In the genomic region with DNA sequence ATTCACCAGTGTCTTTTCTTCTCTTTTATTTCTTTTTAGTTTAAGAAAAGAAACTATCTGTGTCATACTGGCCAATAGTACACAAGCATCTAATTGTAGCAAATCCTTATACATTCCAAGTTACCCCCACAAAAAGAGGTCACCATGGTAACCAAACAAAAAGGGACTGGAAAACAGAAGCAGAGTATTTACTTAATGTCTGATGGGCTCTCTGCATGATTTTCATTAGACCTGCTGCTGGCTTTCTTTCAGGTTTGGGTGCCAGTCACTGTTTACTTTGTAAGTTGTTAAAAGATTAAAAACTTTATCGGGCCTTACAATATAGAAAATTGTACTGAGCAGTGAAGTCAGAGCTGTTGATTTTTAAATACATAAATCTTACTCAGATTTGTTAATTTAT, we compare ENCODE assay signal across 20 cellular contexts.
A peak's percentile ranks its signal among the peaks of the same experiment; 100 is the strongest.
DNase-seq lines count a peak whose midpoint lies in the region; ATAC-seq and TF ChIP-seq lines count a peak whose summit lies in the region.
"Had no signal": no experiment of that assay in that cellular context is flagged by ENCODE, and none has a peak within 500 bp of the region (broad histone marks: within the 10 kb centered on the region; RNA-seq: fewer than 3 reads in every experiment).

No MANE protein-coding gene starts in this region.

- peaks cover 0 to 6% (median 0%) of the 10 kb centered on the region in 7 donors for H3K4me1 Mint-ChIP-seq in naive thymus-derived CD4-positive, alpha-beta T cell
- H3K4me1 Mint-ChIP-seq: activated CD8-positive, alpha-beta memory T cell treated with anti-CD3 and anti-CD28 coated beads, Interleukin-2, amount 10 ng/mL, durations not matched to agents 7 days and 5 days; IgD-negative memory B cell; stimulated activated naive B cell treated with anti-CD40 and anti-IgM and Interleukin-4, amounts not matched to agents 10 μg/mL and 1 μg/mL and 100 μg/mL, for 72 hours had no signal

- POLR2A ChIA-PET in naive thymus-derived CD4-positive, alpha-beta T cell (lab: Charles Lee) = no interaction called here

- H3K4me3 Mint-ChIP-seq in naive thymus-derived CD4-positive, alpha-beta T cell = no peak overlapping the region
- H3K4me3 Mint-ChIP-seq: activated CD8-positive, alpha-beta memory T cell treated with anti-CD3 and anti-CD28 coated beads, Interleukin-2, amount 10 ng/mL, durations not matched to agents 7 days and 5 days; IgD-negative memory B cell; stimulated activated naive B cell treated with anti-CD40 and anti-IgM and Interleukin-4, amounts not matched to agents 10 μg/mL and 1 μg/mL and 100 μg/mL, for 72 hours; WTC11 had no signal

- H3K9me3 ChIP-seq in mucosa of descending colon (no peaks in the 10 kb centered on the region), WERI-Rb-1 (ENCODE audit: severe bottlenecking) (no peaks in the 10 kb centered on the region)
- H3K9me3 ChIP-seq in naive thymus-derived CD4-positive, alpha-beta T cell (ENCODE audit: control insufficient read depth in 2 of 3, low read length in 3 of 3) = no peaks in the 10 kb centered on the region
- H3K9me3 ChIP-seq: vagina had no signal

- TF ChIP-seq CTCF in astrocyte of the spinal cord (IDR thresholded peaks at IDR 0.05; ENCODE audit: low read depth, low read length) = no peak
- TF ChIP-seq CTCF in mucosa of descending colon (IDR thresholded peaks at IDR 0.05) = no peak
- TF ChIP-seq CTCF in WERI-Rb-1 (IDR thresholded peaks at IDR 0.05; ENCODE audit: low read depth, low read length) = no peak

- no peak overlapping the region for H3K27ac ChIP-seq in WERI-Rb-1
- no peak overlapping the region for H3K27ac ChIP-seq in naive thymus-derived CD4-positive, alpha-beta T cell (ENCODE audit: low read depth, low read length)
- H3K27ac ChIP-seq: BLaER1, cardiac muscle cell, vagina had no signal

- peaks cover 0 to 11% (median 0%) of the 10 kb centered on the region in 5 donors for H3K27me3 Mint-ChIP-seq in naive thymus-derived CD4-positive, alpha-beta T cell

- peak; percentile 52 for ATAC-seq in mucosa of descending colon
- ATAC-seq in HG03280 (IDR thresholded peaks at IDR 0.05; ENCODE audit: unreplicated experiment) = no peak
- no peak for ATAC-seq in naive thymus-derived CD4-positive, alpha-beta T cell
- ATAC-seq: activated CD8-positive, alpha-beta memory T cell treated with anti-CD3 and anti-CD28 coated beads, Interleukin-2, amount 10 ng/mL, durations not matched to agents 7 days and 5 days; GM12878; stimulated activated naive B cell treated with anti-CD40 and anti-IgM and Interleukin-4, amounts not matched to agents 10 μg/mL and 1 μg/mL and 100 μg/mL, for 72 hours; WTC11 had no signal

- CTCF ChIA-PET in naive thymus-derived CD4-positive, alpha-beta T cell (lab: Charles Lee) = no interaction called here

- H3K4me3 ChIP-seq in astrocyte of the spinal cord (ENCODE audit: low read depth, low read length) = no peak overlapping the region
- no peak overlapping the region for H3K4me3 ChIP-seq in mucosa of descending colon
- no peak overlapping the region for H3K4me3 ChIP-seq in WERI-Rb-1 (ENCODE audit: low read depth, low read length)
- no peak overlapping the region for H3K4me3 ChIP-seq in naive thymus-derived CD4-positive, alpha-beta T cell (ENCODE audit: low read length)
- H3K4me3 ChIP-seq: BLaER1, cardiac muscle cell, GM12878, vagina had no signal

- H3K9me3 Mint-ChIP-seq in naive thymus-derived CD4-positive, alpha-beta T cell = no peaks in the 10 kb centered on the region
- H3K9me3 Mint-ChIP-seq: IgD-negative memory B cell, WTC11 had no signal

- H3K36me3 ChIP-seq in mucosa of descending colon (ENCODE audit: low read depth) (no peaks in the 10 kb centered on the region), WERI-Rb-1 (no peaks in the 10 kb centered on the region)
- no peaks in the 10 kb centered on the region for H3K36me3 ChIP-seq in naive thymus-derived CD4-positive, alpha-beta T cell (ENCODE audit: control insufficient read depth in 2 of 3, insufficient read depth in 3 of 3, low read length in 3 of 3)
- H3K36me3 ChIP-seq: BLaER1, cardiac muscle cell, vagina had no signal

- DNase-seq in H4 (ENCODE audit: low spot score) (peak; percentile 9), NCI-H2029 treated with DMSO at 0.1 percent for 48 hours (lab: John Stamatoyannopoulos, UW) (peak; percentile 100), astrocyte of the spinal cord (ENCODE audit: low read depth, low spot score) (peak; percentile 19), mucosa of descending colon (no peak), WERI-Rb-1 (no peak), NOMO-1 treated with DMSO at 0.1 percent for 48 hours (lab: John Stamatoyannopoulos, UW; ENCODE audit: unreplicated experiment) (no peak)
- DNase-seq in naive thymus-derived CD4-positive, alpha-beta T cell = no peak
- DNase-seq: activated CD8-positive, alpha-beta memory T cell treated with anti-CD3 and anti-CD28 coated beads, Interleukin-2, amount 10 ng/mL, durations not matched to agents 7 days and 5 days; activated naive CD4-positive, alpha-beta T cell; glutamatergic neuron; kidney; NCI-H187 treated with DMSO at 0.1 percent for 48 hours; stimulated activated naive B cell treated with anti-CD40 and anti-IgM and Interleukin-4, amounts not matched to agents 10 μg/mL and 1 μg/mL and 100 μg/mL, for 72 hours had no signal

- no peak overlapping the region for H3K27ac Mint-ChIP-seq in naive thymus-derived CD4-positive, alpha-beta T cell
- H3K27ac Mint-ChIP-seq: activated CD8-positive, alpha-beta memory T cell treated with anti-CD3 and anti-CD28 coated beads, Interleukin-2, amount 10 ng/mL, durations not matched to agents 7 days and 5 days; IgD-negative memory B cell; stimulated activated naive B cell treated with anti-CD40 and anti-IgM and Interleukin-4, amounts not matched to agents 10 μg/mL and 1 μg/mL and 100 μg/mL, for 72 hours; WTC11 had no signal

- intact Hi-C loops in mucosa of descending colon (cut with DNase I, micrococcal nuclease) = no loop called here
- intact Hi-C loops in naive thymus-derived CD4-positive, alpha-beta T cell (cut with micrococcal nuclease) = no loop called here

- no peaks in the 10 kb centered on the region for H3K36me3 Mint-ChIP-seq in naive thymus-derived CD4-positive, alpha-beta T cell
- H3K36me3 Mint-ChIP-seq: activated CD8-positive, alpha-beta memory T cell treated with anti-CD3 and anti-CD28 coated beads, Interleukin-2, amount 10 ng/mL, durations not matched to agents 7 days and 5 days; IgD-negative memory B cell; stimulated activated naive B cell treated with anti-CD40 and anti-IgM and Interleukin-4, amounts not matched to agents 10 μg/mL and 1 μg/mL and 100 μg/mL, for 72 hours; WTC11 had no signal

- H3K4me1 ChIP-seq in mucosa of descending colon (ENCODE audit: low read depth) = no peaks in the 10 kb centered on the region
- H3K4me1 ChIP-seq in naive thymus-derived CD4-positive, alpha-beta T cell (ENCODE audit: control insufficient read depth in 2 of 2, insufficient read depth in 2 of 2, low read length in 2 of 2) = no peaks in the 10 kb centered on the region
- H3K4me1 ChIP-seq: BLaER1, vagina had no signal

- peaks cover 47% of the 10 kb centered on the region for H3K27me3 ChIP-seq in WERI-Rb-1 (ENCODE audit: insufficient read depth, low read depth, severe bottlenecking)
- no peaks in the 10 kb centered on the region for H3K27me3 ChIP-seq in naive thymus-derived CD4-positive, alpha-beta T cell (ENCODE audit: control insufficient read depth in 2 of 2, insufficient read depth in 2 of 2, low read length in 2 of 2)
- H3K27me3 ChIP-seq: cardiac muscle cell, vagina had no signal

- in situ Hi-C loops in astrocyte of the spinal cord (cut with HindIII; ENCODE audit: low sequenced_read_pairs) = no loop called here

Comparison
In these comparisons a context has a peak if more than half of its experiments do, and no peak if none do; other contexts are left out.
1. DNase-seq: peak in H4 (single experiment), NCI-H2029 treated with DMSO at 0.1 percent for 48 hours (single experiment) and astrocyte of the spinal cord (single experiment); none in mucosa of descending colon (0 of 3), WERI-Rb-1 (single experiment), NOMO-1 treated with DMSO at 0.1 percent for 48 hours (single experiment) and naive thymus-derived CD4-positive, alpha-beta T cell (0 of 9).